In the genomic region with DNA sequence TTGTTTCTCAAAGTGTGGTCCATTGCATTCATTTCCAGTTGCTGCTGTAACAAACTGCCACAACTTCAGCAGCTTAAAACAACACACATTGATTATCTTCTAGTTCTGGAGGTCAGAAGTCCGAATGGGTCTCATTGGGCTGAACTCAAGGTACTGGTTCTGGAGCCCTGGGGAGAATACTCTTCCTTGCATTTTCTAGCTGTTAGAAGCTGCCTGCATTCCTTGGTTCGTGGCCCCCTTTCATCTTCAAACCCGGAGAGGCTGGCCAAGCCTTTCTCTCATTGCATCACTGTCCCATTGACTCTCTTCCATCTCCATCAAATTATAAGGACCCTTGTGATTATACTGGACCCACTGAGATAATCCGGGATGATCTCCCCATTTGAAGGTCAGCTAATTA, we compare ENCODE assay signal across 17 cellular contexts.
DNase-seq lines count a peak whose midpoint lies in the region; ATAC-seq and TF ChIP-seq lines count a peak whose summit lies in the region.
"Had no signal": no experiment of that assay in that cellular context is flagged by ENCODE, and none has a peak within 500 bp of the region (broad histone marks: within the 10 kb centered on the region; RNA-seq: fewer than 3 reads in every experiment).

No MANE protein-coding gene starts in this region.

- H3K27ac ChIP-seq in ACC112 (ENCODE audit: low read depth, low read length) = peak overlapping the region; percentile 88
- H3K27ac ChIP-seq in Panc1 (ENCODE audit: low read length) = peak overlapping the region; percentile 100
- H3K27ac ChIP-seq in colonic mucosa = peak overlapping the region; percentile 92

- no peak overlapping the region for H3K4me3 Mint-ChIP-seq in osteocyte (ENCODE audit: unreplicated experiment)
- H3K4me3 Mint-ChIP-seq: CD4-positive, CD25-positive, alpha-beta regulatory T cell had no signal

- H3K4me3 ChIP-seq in ACC112 (ENCODE audit: low read depth, low read length) (no peak overlapping the region), Panc1 (ENCODE audit: low read depth in 2 of 2, low read length in 2 of 2) (no peak overlapping the region), colonic mucosa (no peak overlapping the region)

- no peak overlapping the region for H2AFZ ChIP-seq in ACC112 (ENCODE audit: low read length, unreplicated experiment)

- POLR2A ChIA-PET in Panc1 (lab: Charles Lee) = no interaction called here

- H3K9me3 ChIP-seq in Panc1 (ENCODE audit: control insufficient read depth, insufficient read depth, low read depth, low read length) (peaks cover 6% of the 10 kb centered on the region; the same call in 1 of the 2 replicates), colonic mucosa (no peaks in the 10 kb centered on the region)

- peaks cover 56% of the 10 kb centered on the region for H3K4me1 Mint-ChIP-seq in osteocyte (ENCODE audit: unreplicated experiment)

- peaks cover 29% of the 10 kb centered on the region for H3K36me3 Mint-ChIP-seq in osteocyte (ENCODE audit: unreplicated experiment)
- H3K36me3 Mint-ChIP-seq: natural killer cell treated with Interleukin-12 subunit alpha and Interleukin-12 subunit beta and Interleukin-15 and Interleukin-18, amount 100 ng/mL, for 72 hours had no signal

- no peaks in the 10 kb centered on the region for H3K36me3 ChIP-seq in ACC112 (ENCODE audit: insufficient read depth, low read length)
- H3K36me3 ChIP-seq in Panc1 (ENCODE audit: control insufficient read depth, insufficient read depth, low read length) = no peaks in the 10 kb centered on the region; the same call in none of the 2 replicates
- no peaks in the 10 kb centered on the region for H3K36me3 ChIP-seq in colonic mucosa

- no TSS peak for BruUV-seq in Panc1 (replicated peaks; lab: Mats Ljungman, UMichigan)

- H3K79me2 ChIP-seq in ACC112 (ENCODE audit: control insufficient read depth, insufficient read depth, low read length, unreplicated experiment) = peaks cover 44% of the 10 kb centered on the region

- CTCF ChIA-PET in Panc1 (lab: Charles Lee) = no interaction called here

- H3K27ac Mint-ChIP-seq in osteocyte (ENCODE audit: unreplicated experiment) = peak overlapping the region; percentile 80

- DNase-seq in Panc1 (ENCODE audit: low read depth, low spot score) = no peak
- no peak for DNase-seq in colonic mucosa
- DNase-seq in osteocyte (ENCODE audit: extremely low spot score, unreplicated experiment) = no peak
- no peak for DNase-seq in activated CD4-positive, CD25-positive, alpha-beta regulatory T cell (lab: John Stamatoyannopoulos, UW)
- DNase-seq in effector CD4-positive, alpha-beta T cell = no peak
- DNase-seq in NCI-H226 = no peak
- DNase-seq in DMS153 (lab: John Stamatoyannopoulos, UW) = no peak
- DNase-seq: activated CD4-positive, CD25-positive, alpha-beta regulatory T cell treated with anti-CD3 and anti-CD28 coated beads, Interleukin-2, amount 50 U/mL, for 72 hours; activated naive CD4-positive, alpha-beta T cell treated with anti-CD3 and anti-CD28 coated beads, Interleukin-2, amount 50 U/mL, for 16 hours; activated T-cell treated with anti-CD3 and anti-CD28 coated beads, Interleukin-2, amount 50 U/mL, for 48 hours; CD4-positive, CD25-positive, alpha-beta regulatory T cell; NCI-H1105; NCI-H510A treated with DMSO at 0.1 percent for 48 hours; SHP77 treated with DMSO at 0.1 percent for 48 hours; stimulated activated CD4-positive, alpha-beta T cell treated with anti-CD3 and anti-CD28 coated beads, Interleukin-4, amount 100 ng/mL, for 24 hours had no signal

- H3K9ac ChIP-seq in colonic mucosa (ENCODE audit: low read depth in 2 of 2, low read length in 2 of 2) = no peak overlapping the region

- H3K27me3 ChIP-seq in ACC112 (ENCODE audit: insufficient read depth, low read length) (no peaks in the 10 kb centered on the region), Panc1 (ENCODE audit: control insufficient read depth, insufficient read depth, low read length) (no peaks in the 10 kb centered on the region), colonic mucosa (no peaks in the 10 kb centered on the region)

- no peaks in the 10 kb centered on the region for H3K27me3 Mint-ChIP-seq in osteocyte (ENCODE audit: unreplicated experiment)
- H3K27me3 Mint-ChIP-seq: CD4-positive, CD25-positive, alpha-beta regulatory T cell; natural killer cell treated with Interleukin-12 subunit alpha and Interleukin-12 subunit beta and Interleukin-15 and Interleukin-18, amount 100 ng/mL, for 72 hours had no signal

- ATAC-seq in Panc1 = no peak
- ATAC-seq: natural killer cell treated with Interleukin-12 subunit alpha and Interleukin-12 subunit beta and Interleukin-15 and Interleukin-18, amount 100 ng/mL, for 72 hours had no signal

- in situ Hi-C loops in Panc1 (cut with HindIII; ENCODE audit: low pct_unique_long_range_greater_than_20kb, low sequenced_read_pairs) = no loop called here

- TF ChIP-seq CTCF in Panc1 (IDR thresholded peaks at IDR 0.05) (no peak), colonic mucosa (IDR thresholded peaks at IDR 0.05) (no peak), osteocyte (IDR thresholded peaks at IDR 0.05) (no peak)

- intact Hi-C loops in Panc1 (cut with micrococcal nuclease; ENCODE audit: unreplicated experiment) = no loop called here
- intact Hi-C loops in colonic mucosa (cut with DNase I) = no loop called here

- peaks cover 66% of the 10 kb centered on the region for H3K4me1 ChIP-seq in ACC112 (ENCODE audit: control insufficient read depth, insufficient read depth, low read length, unreplicated experiment)
- H3K4me1 ChIP-seq in Panc1 (ENCODE audit: control insufficient read depth, insufficient read depth, low read length) = peaks cover 70% of the 10 kb centered on the region
- peaks cover 19% of the 10 kb centered on the region for H3K4me1 ChIP-seq in colonic mucosa

- no peaks in the 10 kb centered on the region for H3K9me3 Mint-ChIP-seq in osteocyte (ENCODE audit: unreplicated experiment)
- H3K9me3 Mint-ChIP-seq: CD4-positive, CD25-positive, alpha-beta regulatory T cell; natural killer cell treated with Interleukin-12 subunit alpha and Interleukin-12 subunit beta and Interleukin-15 and Interleukin-18, amount 100 ng/mL, for 72 hours had no signal
